Comparison of ENCODE assay signal across 17 cellular contexts in the genomic region with DNA sequence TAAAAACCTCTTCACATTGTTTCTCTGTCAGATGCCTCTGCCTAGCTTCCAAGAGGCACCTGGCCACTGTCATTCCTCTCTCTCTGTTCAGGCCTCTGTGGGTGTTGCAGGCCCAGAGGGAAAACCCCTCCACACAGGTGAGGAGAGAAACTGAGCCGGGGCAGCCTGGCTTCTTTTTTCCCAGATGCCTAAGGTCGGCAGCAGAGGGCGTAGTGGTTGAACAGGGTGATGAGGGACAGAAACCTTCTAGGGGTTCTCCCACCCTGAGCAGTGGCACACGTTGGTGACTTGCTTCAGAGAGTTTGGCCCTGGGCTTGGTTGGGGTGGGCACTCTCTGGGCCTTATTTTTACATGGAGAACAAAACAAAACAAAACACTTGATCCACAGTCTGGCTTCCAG. TPM values are rescaled to one million over a fixed set of nuclear protein-coding genes. Genes with fewer than 3 reads are reported as not detected.
DNase-seq lines count a peak whose midpoint lies in the region; ATAC-seq and TF ChIP-seq lines count a peak whose summit lies in the region.
"Had no signal": no experiment of that assay in that cellular context is flagged by ENCODE, and none has a peak within 500 bp of the region (broad histone marks: within the 10 kb centered on the region; RNA-seq: fewer than 3 reads in every experiment).

No MANE protein-coding gene starts in this region.

- H4K20me1 ChIP-seq in HCT116 (ENCODE audit: insufficient read depth), result no peaks in the 10 kb centered on the region

- BruUV-seq in HCT116 (replicated peaks; lab: Mats Ljungman, UMichigan), result no TSS peak

- intact Hi-C loops in HCT116 (cut with micrococcal nuclease), result loop anchor here (5.0 kb wide), 1 partner anchor 321 kb away; no protein-coding TSS in a partner anchor

- H3K27ac ChIP-seq in HCT116 (ENCODE audit: low read depth, low read length) (no peak overlapping the region), WERI-Rb-1 (no peak overlapping the region), mesendoderm (ENCODE audit: low read depth, low read length) (no peak overlapping the region)
- H3K27ac ChIP-seq: spleen had no signal

- peaks cover 21 to 29% of the 10 kb centered on the region in 2 experiments; a peak in 3 of 4 replicates for H3K4me1 ChIP-seq in HCT116 (ENCODE audit: control insufficient read depth in 1 of 2, insufficient read depth in 2 of 2, low read length in 2 of 2)
- peaks cover 4% of the 10 kb centered on the region for H3K4me1 ChIP-seq in mesendoderm (ENCODE audit: control insufficient read depth, low read depth, low read length)

- no peaks in the 10 kb centered on the region for H3K79me1 ChIP-seq in mesendoderm (ENCODE audit: low read length)

- no peak overlapping the region for H2BK5ac ChIP-seq in mesendoderm (ENCODE audit: low read length)

- H4K5ac ChIP-seq in mesendoderm (ENCODE audit: low read length), result no peak overlapping the region

- H3K4me3 Mint-ChIP-seq in activated CD4-positive, alpha-beta T cell treated with anti-CD3 and anti-CD28 coated beads, Interleukin-2, amount 10 ng/mL, durations not matched to agents 7 days and 5 days, result no peak overlapping the region
- H3K4me3 Mint-ChIP-seq: activated naive CD8-positive, alpha-beta T cell had no signal

- TF ChIP-seq POLR2A in HCT116 (IDR thresholded peaks at IDR 0.05; ENCODE audit: borderline replicate concordance, extremely low read depth, insufficient read depth, insufficient read length), result no peak

- H3K27ac Mint-ChIP-seq in activated CD4-positive, alpha-beta T cell treated with anti-CD3 and anti-CD28 coated beads, Interleukin-2, amount 10 ng/mL, durations not matched to agents 7 days and 5 days, result no peak overlapping the region
- H3K27ac Mint-ChIP-seq: activated naive CD8-positive, alpha-beta T cell had no signal

- H3K36me3 ChIP-seq in HCT116 (ENCODE audit: control insufficient read depth in 1 of 2, insufficient read depth in 2 of 2, low read length in 2 of 2), result no peaks in the 10 kb centered on the region
- no peaks in the 10 kb centered on the region for H3K36me3 ChIP-seq in WERI-Rb-1
- no peaks in the 10 kb centered on the region for H3K36me3 ChIP-seq in mesendoderm (ENCODE audit: control insufficient read depth, insufficient read depth, low read length)
- H3K36me3 ChIP-seq: spleen had no signal

- ATAC-seq in HCT116 (peak; percentile 16; the same call in 1 of the 2 replicates), GM18498 (IDR thresholded peaks at IDR 0.05; ENCODE audit: unreplicated experiment) (no peak), GM18868 (IDR thresholded peaks at IDR 0.05; ENCODE audit: unreplicated experiment) (no peak)
- ATAC-seq: left ventricle myocardium superior had no signal

- no peak overlapping the region for H3K56ac ChIP-seq in mesendoderm (ENCODE audit: low read length)

- RAD21 ChIA-PET in HCT116 (lab: Charles Lee; ENCODE audit: low non-redundant PET in 1 of 2, low total read pairs in 2 of 2, uncharacterized antibody in 2 of 2, unreplicated experiment in 2 of 2), result no interaction called here

- POLR2A ChIA-PET in activated CD4-positive, alpha-beta T cell treated with anti-CD3 and anti-CD28 coated beads, Interleukin-2, amount 10 ng/mL, durations not matched to agents 7 days and 5 days (lab: Charles Lee), result no interaction called here
- POLR2A ChIA-PET in HCT116 (lab: Charles Lee), result no interaction called here

- H3K9me3 ChIP-seq in HCT116 (ENCODE audit: control insufficient read depth in 1 of 2, insufficient read depth in 1 of 2, low read depth in 1 of 2, low read length in 2 of 2), result no peaks in the 10 kb centered on the region
- no peaks in the 10 kb centered on the region for H3K9me3 ChIP-seq in WERI-Rb-1 (ENCODE audit: severe bottlenecking)
- H3K9me3 ChIP-seq: spleen had no signal

- no peak overlapping the region for H3K4ac ChIP-seq in mesendoderm (ENCODE audit: low read depth, low read length)

- H2AK5ac ChIP-seq in mesendoderm (ENCODE audit: low read length), result no peak overlapping the region

- H3K18ac ChIP-seq in mesendoderm (ENCODE audit: low read length), result no peak overlapping the region

- H3K23ac ChIP-seq in mesendoderm (ENCODE audit: low read length), result no peak overlapping the region

- DNase-seq in activated CD4-positive, alpha-beta T cell treated with anti-CD3 and anti-CD28 coated beads for 48 hours, result peak; percentile 14
- DNase-seq in activated CD4-positive, alpha-beta T cell treated with anti-CD3 and anti-CD28 coated beads, Interleukin-2, amount 10 ng/mL, durations not matched to agents 7 days and 5 days, result no peak
- no peak for DNase-seq in HCT116 (ENCODE audit: low read depth, low spot score)
- peak; percentile 16 for DNase-seq in WERI-Rb-1
- peak; percentile 31 for DNase-seq in mesendoderm
- no peak for DNase-seq in RKO (ENCODE audit: low spot score)
- DNase-seq: dorsolateral prefrontal cortex, glutamatergic neuron, left ventricle myocardium superior, NCI-H187 treated with DMSO at 0.1 percent for 48 hours, spleen had no signal

- CTCF ChIA-PET in activated CD4-positive, alpha-beta T cell treated with anti-CD3 and anti-CD28 coated beads, Interleukin-2, amount 10 ng/mL, durations not matched to agents 7 days and 5 days (lab: Charles Lee), result no interaction called here
- CTCF ChIA-PET in HCT116 (lab: Charles Lee), result interaction anchor here (0.7 to 1.3 kb wide), 2 partner anchors 317 to 322 kb away, joined by 4 to 5 read pairs; no protein-coding TSS in a partner anchor

- peak; percentile 25; the same call in 1 of the 2 replicates for TF ChIP-seq RAD21 in HCT116 (IDR thresholded peaks at IDR 0.05; ENCODE audit: low read depth)

- no peak overlapping the region for H4K8ac ChIP-seq in mesendoderm (ENCODE audit: low read depth, low read length)

- H3K79me2 ChIP-seq in HCT116 (ENCODE audit: insufficient read depth, low read length) (no peaks in the 10 kb centered on the region), mesendoderm (ENCODE audit: control insufficient read depth, insufficient read depth, low read length) (no peaks in the 10 kb centered on the region)

- H2BK120ac ChIP-seq in mesendoderm (ENCODE audit: low read depth, low read length), result no peak overlapping the region

- peaks cover 11% of the 10 kb centered on the region for H3K27me3 Mint-ChIP-seq in activated CD4-positive, alpha-beta T cell treated with anti-CD3 and anti-CD28 coated beads, Interleukin-2, amount 10 ng/mL, durations not matched to agents 7 days and 5 days

- no peak overlapping the region for H2AFZ ChIP-seq in HCT116 (ENCODE audit: low read depth, low read length, poor library complexity, severe bottlenecking)

- TF ChIP-seq CTCF in HCT116 (IDR thresholded peaks at IDR 0.05 in 2 of 3, conservative IDR thresholded peaks at IDR 0.05 in 1 of 3; ENCODE audit: borderline replicate concordance in 1 of 3, insufficient read depth in 1 of 3, low read depth in 2 of 3, low read length in 2 of 3) (peak; percentile 21 to 59 (median 57); a peak in 4 of 6 replicates), WERI-Rb-1 (IDR thresholded peaks at IDR 0.05; ENCODE audit: low read depth, low read length) (peak; percentile 46)

- H3K36me3 Mint-ChIP-seq in activated CD4-positive, alpha-beta T cell treated with anti-CD3 and anti-CD28 coated beads, Interleukin-2, amount 10 ng/mL, durations not matched to agents 7 days and 5 days (ENCODE audit: low read depth), result no peaks in the 10 kb centered on the region
- H3K36me3 Mint-ChIP-seq: activated naive CD8-positive, alpha-beta T cell had no signal

- WGBS in mesendoderm (ENCODE audit: extremely low coverage, insufficient coverage, low lambda C conversion rate), result no CpG with 5 or more reads among the region's 4 CpGs

- H3K4me1 Mint-ChIP-seq in activated CD4-positive, alpha-beta T cell treated with anti-CD3 and anti-CD28 coated beads, Interleukin-2, amount 10 ng/mL, durations not matched to agents 7 days and 5 days, result peaks cover 8% of the 10 kb centered on the region

- H3K9me2 ChIP-seq in HCT116 (ENCODE audit: insufficient read depth), result no peaks in the 10 kb centered on the region

- H2BK15ac ChIP-seq in mesendoderm (replicated peaks; ENCODE audit: low read depth), result no peak overlapping the region

- H3K9me3 Mint-ChIP-seq in activated CD4-positive, alpha-beta T cell treated with anti-CD3 and anti-CD28 coated beads, Interleukin-2, amount 10 ng/mL, durations not matched to agents 7 days and 5 days, result no peaks in the 10 kb centered on the region

- H3K9ac ChIP-seq in HCT116 (ENCODE audit: low read length), result no peak overlapping the region
- H3K9ac ChIP-seq in mesendoderm (ENCODE audit: low read length), result no peak overlapping the region

- H3K27me3 ChIP-seq in HCT116 (ENCODE audit: insufficient read depth, low read length) (no peaks in the 10 kb centered on the region; the same call in 1 of the 2 replicates), WERI-Rb-1 (ENCODE audit: insufficient read depth, low read depth, severe bottlenecking) (peaks cover 10% of the 10 kb centered on the region), mesendoderm (ENCODE audit: insufficient read depth, low read length, poor library complexity) (no peaks in the 10 kb centered on the region)

- no peak overlapping the region for H3K4me3 ChIP-seq in HCT116 (replicated peaks in 1 of 2; ENCODE audit: low read depth in 1 of 2, low read length in 2 of 2)
- no peak overlapping the region for H3K4me3 ChIP-seq in WERI-Rb-1 (ENCODE audit: low read depth, low read length)
- no peak overlapping the region for H3K4me3 ChIP-seq in mesendoderm (ENCODE audit: low read length)
- H3K4me3 ChIP-seq: dorsolateral prefrontal cortex, spleen had no signal

- H3K4me2 ChIP-seq in HCT116 (ENCODE audit: low read length), result no peak overlapping the region
- H3K4me2 ChIP-seq in mesendoderm (ENCODE audit: low read length), result no peak overlapping the region

TF ChIP-seq in HCT116, 20 proteins besides CTCF, POLR2A, EP300 and RAD21 (continues in another document):
- TF ChIP-seq SRF (IDR thresholded peaks at IDR 0.05; ENCODE audit: low read depth) (no peak), EZH2phosphoT487 (IDR thresholded peaks at IDR 0.05; ENCODE audit: borderline replicate concordance) (no peak), ZNF274 (IDR thresholded peaks at IDR 0.05; ENCODE audit: low read depth, low read length) (no peak), SP1 (IDR thresholded peaks at IDR 0.05; ENCODE audit: low read depth) (no peak), ZFX (IDR thresholded peaks at IDR 0.05) (no peak), MAX (IDR thresholded peaks at IDR 0.05) (no peak)

RNA-seq across cellular contexts. Expression of gene IL9, which starts 12.2 kb away (rescaled TPM):
- not detected for total RNA-seq in activated CD4-positive, alpha-beta T cell treated with anti-CD3 and anti-CD28 coated beads, Interleukin-2, amount 10 ng/mL, durations not matched to agents 7 days and 5 days
- not detected for total RNA-seq in HCT116 (2021; ENCODE audit: unreplicated experiment)
- not detected in 2 replicates for polyA plus RNA-seq in HCT116 (2012)
- polyA plus RNA-seq in mesendoderm (2013, experiment 1 of 2), result not detected
- not detected for polyA plus RNA-seq in mesendoderm (2013, experiment 2 of 2)
- total RNA-seq: dorsolateral prefrontal cortex, left ventricle myocardium superior, spleen, ureter had no signal
- polyA plus RNA-seq: spleen had no signal

RNA-seq across cellular contexts. Expression of gene SLC25A48, which starts 49.0 kb away (rescaled TPM):
- total RNA-seq in activated CD4-positive, alpha-beta T cell treated with anti-CD3 and anti-CD28 coated beads, Interleukin-2, amount 10 ng/mL, durations not matched to agents 7 days and 5 days, result not detected
- 2.8 TPM for total RNA-seq in HCT116 (2021; ENCODE audit: unreplicated experiment)
- polyA plus RNA-seq in HCT116 (2012), result 1.1 and 2.0 TPM in 2 replicates
- 3.8 TPM for polyA plus RNA-seq in mesendoderm (2013, experiment 1 of 2)
- 4.1 TPM for polyA plus RNA-seq in mesendoderm (2013, experiment 2 of 2)
- total RNA-seq: activated CD8-positive, alpha-beta memory T cell treated with anti-CD3 and anti-CD28 coated beads for 36 hours; T-helper 2 cell treated with Interferon-gamma antibody and Interleukin-4, amounts not matched to agents 100 ng/mL and 5 ng/mL, for 36 hours; ureter had no signal

Comparison
In these comparisons a context has a peak if more than half of its experiments do, and no peak if none do; other contexts are left out.
1. DNase-seq: peak in activated CD4-positive, alpha-beta T cell treated with anti-CD3 and anti-CD28 coated beads for 48 hours (single experiment), WERI-Rb-1 (single experiment) and mesendoderm (single experiment); none in activated CD4-positive, alpha-beta T cell treated with anti-CD3 and anti-CD28 coated beads, Interleukin-2, amount 10 ng/mL, durations not matched to agents 7 days and 5 days (single experiment), HCT116 (single experiment) and RKO (single experiment).